8 cellular contexts compared by ENCODE assay signal in the genomic region with DNA sequence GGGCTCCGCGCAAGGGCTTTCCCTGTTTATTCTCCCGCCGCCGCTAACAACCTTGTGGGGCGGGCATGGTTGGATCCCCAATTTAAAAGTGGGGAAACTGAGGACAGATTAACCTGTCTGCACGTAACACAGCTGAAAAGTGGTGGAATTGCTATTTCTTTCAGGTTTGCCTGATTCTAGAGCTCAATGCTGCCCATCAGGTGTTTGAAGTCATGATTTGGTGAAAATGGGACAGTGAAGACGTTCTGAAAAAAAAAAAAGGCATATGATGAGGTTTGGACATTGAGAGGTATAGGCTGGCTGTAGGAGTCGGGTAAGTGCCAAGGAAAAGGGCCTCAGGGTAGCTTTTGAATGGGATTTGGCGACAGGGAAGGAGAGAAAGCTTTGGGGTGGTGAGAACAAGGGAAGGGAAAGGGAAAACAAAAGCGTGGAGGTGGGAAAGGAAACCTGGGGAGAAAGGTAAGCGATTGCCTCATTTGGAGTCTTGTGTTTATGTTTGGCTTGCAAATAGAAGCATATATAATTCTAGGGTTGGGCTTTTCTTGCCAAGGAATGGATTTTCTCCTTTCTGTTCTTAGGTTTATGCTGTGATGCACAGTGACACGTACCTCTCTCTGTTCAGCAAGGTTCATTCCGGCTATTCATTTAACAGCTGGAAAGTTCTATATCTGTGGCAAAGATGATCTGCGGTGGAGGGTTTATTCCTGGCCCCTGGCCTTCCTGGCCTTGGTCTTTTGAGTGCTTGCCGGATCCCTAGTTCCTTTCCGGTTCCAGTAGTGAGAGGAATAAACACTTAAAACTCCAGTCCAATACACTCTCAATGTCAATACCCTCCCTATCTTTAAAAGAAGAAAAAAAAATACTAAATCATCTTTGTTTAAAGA. TPM values are rescaled to one million over a fixed set of nuclear protein-coding genes. Genes with fewer than 3 reads are reported as not detected.
DNase-seq lines count a peak whose midpoint lies in the region; ATAC-seq, FAIRE-seq and TF ChIP-seq lines count a peak whose summit lies in the region.

No MANE protein-coding gene starts in this region.

- intact Hi-C loops in PC-9 (cut with micrococcal nuclease; ENCODE audit: unreplicated experiment), result loop anchor here (5.0 to 10.0 kb wide), 3 partner anchors 133 to 1696 kb away; a partner anchor contains a TSS
- intact Hi-C loops in psoas muscle (cut with DNase I), result loop anchor here (5.0 to 10.0 kb wide), 3 partner anchors 66 to 273 kb away; a partner anchor contains a TSS

- WGBS in esophagus, 2 donors, result 7 to 8% methylated on average over 17 of the region's 17 CpGs
- WGBS in psoas muscle, 3 donors, result 5 to 8% (median 6%) methylated on average over 17 of the region's 17 CpGs

- no peaks in the 10 kb centered on the region for H3K9me3 ChIP-seq in PC-9 (ENCODE audit: insufficient read depth, low read depth)
- no peaks in the 10 kb centered on the region for H3K9me3 ChIP-seq in esophagus (ENCODE audit: control insufficient read depth in 2 of 2, insufficient read depth in 1 of 2, low read depth in 1 of 2, low read length in 1 of 2)
- H3K9me3 ChIP-seq in psoas muscle, result no peaks in the 10 kb centered on the region

- CTCF ChIA-PET in PC-9 (lab: Charles Lee), result no interaction called here

- peaks cover 32% of the 10 kb centered on the region for H3K79me2 ChIP-seq in PC-9 (ENCODE audit: low read depth)

- peaks cover 19% of the 10 kb centered on the region for H3F3A ChIP-seq in PC-9 (ENCODE audit: insufficient read depth, low read depth)

- peak; percentile 5 for FAIRE-seq in GM12892 (lab: Jason Lieb, UNC)

- peak overlapping the region; percentile 94 for H2AFZ ChIP-seq in PC-9

- ATAC-seq in psoas muscle (no peak), GM21737 (IDR thresholded peaks at IDR 0.05; ENCODE audit: unreplicated experiment) (no peak), HG03159 (IDR thresholded peaks at IDR 0.05; ENCODE audit: unreplicated experiment) (no peak)

- peaks cover 23% of the 10 kb centered on the region for H3K4me1 ChIP-seq in PC-9 (replicated peaks; ENCODE audit: insufficient read depth)
- H3K4me1 ChIP-seq in esophagus (ENCODE audit: control insufficient read depth in 2 of 2, insufficient read depth in 2 of 2, low read length in 1 of 2), result peaks cover 0 to 2% of the 10 kb centered on the region in 2 donors
- peaks cover 31% of the 10 kb centered on the region for H3K4me1 ChIP-seq in psoas muscle

- H3K27ac ChIP-seq in PC-9, result no peak overlapping the region
- peak overlapping the region; percentile 72 to 86 for H3K27ac ChIP-seq in esophagus (ENCODE audit: low read depth in 2 of 2, low read length in 1 of 2)
- peak overlapping the region; percentile 81 for H3K27ac ChIP-seq in psoas muscle

- peak overlapping the region; percentile 96 for H3K4me2 ChIP-seq in PC-9

- no peak for TF ChIP-seq POLR2A in GM12892 (IDR thresholded peaks at IDR 0.05; ENCODE audit: low read depth, low read length)

- POLR2A ChIA-PET in PC-9 (lab: Charles Lee; ENCODE audit: unreplicated experiment), result interaction anchor here (0.6 kb wide), 4 partner anchors 12 to 806 kb away, joined by 3 to 7 read pairs (median 6); no protein-coding TSS in a partner anchor

- H3K4me3 ChIP-seq in PC-9, result peak overlapping the region; percentile 65
- H3K4me3 ChIP-seq in esophagus (ENCODE audit: low read depth in 1 of 2, low read length in 2 of 2), result peak overlapping the region; percentile 58 to 66
- peak overlapping the region; percentile 94 for H3K4me3 ChIP-seq in psoas muscle

- H3K27me3 ChIP-seq in PC-9 (ENCODE audit: insufficient read depth, low read depth), result no peaks in the 10 kb centered on the region
- H3K27me3 ChIP-seq in esophagus (ENCODE audit: control insufficient read depth in 1 of 2, insufficient read depth in 2 of 2, low read length in 2 of 2), result no peaks in the 10 kb centered on the region
- no peaks in the 10 kb centered on the region for H3K27me3 ChIP-seq in psoas muscle (ENCODE audit: insufficient read depth in 3 of 3, low read length in 2 of 3)

- no peaks in the 10 kb centered on the region for H3K36me3 ChIP-seq in PC-9 (ENCODE audit: low read depth)
- no peaks in the 10 kb centered on the region for H3K36me3 ChIP-seq in esophagus (ENCODE audit: control insufficient read depth in 2 of 2, insufficient read depth in 2 of 2, low read length in 1 of 2)
- no peaks in the 10 kb centered on the region for H3K36me3 ChIP-seq in psoas muscle (ENCODE audit: insufficient read depth in 1 of 2, low read depth in 1 of 2)

- no peaks in the 10 kb centered on the region for H4K20me1 ChIP-seq in PC-9 (ENCODE audit: insufficient read depth)

- TF ChIP-seq CTCF in PC-9 (conservative IDR thresholded peaks at IDR 0.05) (no peak), psoas muscle (IDR thresholded peaks at IDR 0.05) (no peak)

- DNase-seq in GM12892 (ENCODE audit: insufficient read length) (no peak), PC-9 (no peak), psoas muscle (no peak), dedifferentiated amniotic fluid mesenchymal stem cell (ENCODE audit: extremely low spot score) (no peak)
- DNase-seq in stimulated activated naive CD4-positive, alpha-beta T cell (lab: John Stamatoyannopoulos, UW), result no peak

- BruUV-seq in PC-9 (replicated peaks; lab: Mats Ljungman, UMichigan), result no TSS peak

- H3K9me2 ChIP-seq in PC-9 (ENCODE audit: insufficient read depth), result no peaks in the 10 kb centered on the region

RNA-seq across cellular contexts. Expression of a gene that starts 2.4 kb away (rescaled TPM):
- 18.7 TPM for polyA plus RNA-seq in GM12892 (2012; ENCODE audit: missing spikeins)
- total RNA-seq in PC-9 (2021) (21.8 and 30.2 TPM in 2 replicates), psoas muscle (1 to 10 TPM; 4.9 to 8.4 (median 5.9) TPM)
- polyA plus RNA-seq in esophagus (1 to 10 TPM; 3.4 to 5.1 TPM), psoas muscle (1 to 10 TPM; 2.4 to 4.7 (median 4.0) TPM)
